ENCODE assay signal across 8 cellular contexts in the genomic region with DNA sequence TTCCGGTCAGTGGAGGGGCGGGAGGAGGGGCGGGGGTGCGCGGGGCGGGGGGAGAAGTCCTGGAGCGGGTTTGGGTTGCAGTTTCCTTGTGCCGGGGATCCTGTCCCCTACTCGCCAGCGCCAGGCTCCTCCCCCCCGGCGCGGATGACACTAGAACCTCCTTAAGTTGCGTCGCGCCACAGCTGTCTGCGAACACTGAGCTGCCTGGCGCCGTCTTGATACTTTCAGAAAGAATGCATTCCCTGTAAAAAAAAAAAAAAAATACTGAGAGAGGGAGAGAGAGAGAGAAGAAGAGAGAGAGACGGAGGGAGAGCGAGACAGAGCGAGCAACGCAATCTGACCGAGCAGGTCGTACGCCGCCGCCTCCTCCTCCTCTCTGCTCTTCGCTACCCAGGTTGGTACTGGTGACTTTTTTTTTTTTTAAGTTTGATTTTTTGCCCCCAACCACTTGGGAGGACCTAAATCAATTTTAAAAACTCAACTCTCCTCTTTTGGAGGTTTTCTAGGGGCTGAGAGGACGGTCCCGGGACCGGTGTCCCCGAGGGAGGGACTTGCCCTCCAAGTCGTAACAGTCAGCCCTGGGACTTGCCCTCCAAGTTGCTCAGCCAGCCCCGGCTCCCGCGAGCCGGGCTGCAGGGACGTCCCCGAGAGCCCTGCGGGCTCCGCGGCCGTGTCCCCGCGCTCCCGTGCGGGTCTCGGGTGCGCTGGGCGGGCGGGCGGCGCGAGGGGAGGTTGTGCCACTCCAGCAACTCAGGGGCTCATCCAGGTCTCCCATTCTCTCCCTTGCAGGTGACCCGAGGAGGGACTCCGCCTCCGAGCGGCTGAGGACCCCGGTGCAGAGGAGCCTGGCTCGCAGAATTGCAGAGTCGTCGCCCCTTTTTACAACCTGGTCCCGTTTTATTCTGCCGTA. TPM values are rescaled to one million over a fixed set of nuclear protein-coding genes. Genes with fewer than 3 reads are reported as not detected.
DNase-seq lines count a peak whose midpoint lies in the region; ATAC-seq and TF ChIP-seq lines count a peak whose summit lies in the region.

GATA3 (plus strand) TSS at position 191 of the 910 bp plus-strand sequence. CDS start 968 bp downstream, outside the sequence.

- peak within 1 kb of the TSS; percentile 97 for H3K27ac Mint-ChIP-seq in activated CD4-positive, alpha-beta T cell treated with anti-CD3 and anti-CD28 coated beads for 36 hours
- H3K27ac Mint-ChIP-seq in stimulated activated naive CD8-positive, alpha-beta T cell treated with anti-CD3 and anti-CD28 coated beads, Interleukin-15, amount 100 ng/mL, for 72 hours, result peak within 1 kb of the TSS; percentile 97

- H3K4me1 Mint-ChIP-seq in activated CD4-positive, alpha-beta T cell treated with anti-CD3 and anti-CD28 coated beads for 36 hours, result peaks cover 43% of the 10 kb centered on the region
- H3K4me1 Mint-ChIP-seq in stimulated activated naive CD8-positive, alpha-beta T cell treated with anti-CD3 and anti-CD28 coated beads, Interleukin-15, amount 100 ng/mL, for 72 hours, result peaks cover 64% of the 10 kb centered on the region

- peaks cover 37% of the 10 kb centered on the region for H3K36me3 Mint-ChIP-seq in activated CD4-positive, alpha-beta T cell treated with anti-CD3 and anti-CD28 coated beads for 36 hours (ENCODE audit: low read depth)

- H3K4me3 ChIP-seq in duodenal mucosa (ENCODE audit: low read depth in 1 of 2, low read length in 2 of 2) (peak within 1 kb of the TSS; percentile 66 to 68), mucosa of descending colon (no peak within 1 kb of the TSS)

- H3K4me3 Mint-ChIP-seq in activated CD4-positive, alpha-beta T cell treated with anti-CD3 and anti-CD28 coated beads for 36 hours, result peak within 1 kb of the TSS; percentile 96
- H3K4me3 Mint-ChIP-seq in stimulated activated naive CD8-positive, alpha-beta T cell treated with anti-CD3 and anti-CD28 coated beads, Interleukin-15, amount 100 ng/mL, for 72 hours, result peak within 1 kb of the TSS; percentile 90 to 96

- H3K36me3 ChIP-seq in duodenal mucosa (ENCODE audit: control insufficient read depth in 1 of 2, insufficient read depth in 2 of 2, low read length in 2 of 2) (no peaks in the 10 kb centered on the region), mucosa of descending colon (ENCODE audit: low read depth) (no peaks in the 10 kb centered on the region)

- peaks cover 71 to 85% of the 10 kb centered on the region in 2 donors for H3K27me3 ChIP-seq in duodenal mucosa (ENCODE audit: control insufficient read depth in 1 of 2, insufficient read depth in 2 of 2, low read length in 2 of 2)

- H3K4me1 ChIP-seq in duodenal mucosa (ENCODE audit: control insufficient read depth in 1 of 2, insufficient read depth in 2 of 2, low read length in 2 of 2) (peaks cover 13 to 35% of the 10 kb centered on the region in 2 donors), mucosa of descending colon (ENCODE audit: low read depth) (peaks cover 48% of the 10 kb centered on the region)

- POLR2A ChIA-PET in activated CD4-positive, alpha-beta T cell treated with anti-CD3 and anti-CD28 coated beads for 36 hours (lab: Charles Lee), result interaction anchor here (0.6 kb wide), 1 partner anchor 22 kb away, joined by 3 read pairs; no protein-coding TSS in a partner anchor

- peak; percentile 38 for ATAC-seq in HG03439 (IDR thresholded peaks at IDR 0.05; ENCODE audit: unreplicated experiment)
- ATAC-seq in activated CD4-positive, alpha-beta T cell treated with anti-CD3 and anti-CD28 coated beads for 36 hours, result peak; percentile 55
- peak; percentile 39 for ATAC-seq in mucosa of descending colon
- peak; percentile 53 for ATAC-seq in stimulated activated naive CD8-positive, alpha-beta T cell treated with anti-CD3 and anti-CD28 coated beads, Interleukin-15, amount 100 ng/mL, for 72 hours
- no peak for ATAC-seq in HG02973 (IDR thresholded peaks at IDR 0.05; ENCODE audit: unreplicated experiment)

- no peak for TF ChIP-seq CTCF in mucosa of descending colon (IDR thresholded peaks at IDR 0.05)

- peak; percentile 40 for DNase-seq in A172 (ENCODE audit: low spot score)
- peak; percentile 91 for DNase-seq in activated CD4-positive, alpha-beta T cell treated with anti-CD3 and anti-CD28 coated beads for 36 hours
- peak; percentile 71 to 85 (median 72) for DNase-seq in mucosa of descending colon
- peak; percentile 78 to 80 for DNase-seq in stimulated activated naive CD8-positive, alpha-beta T cell treated with anti-CD3 and anti-CD28 coated beads, Interleukin-15, amount 100 ng/mL, for 72 hours

- intact Hi-C loops in activated CD4-positive, alpha-beta T cell treated with anti-CD3 and anti-CD28 coated beads for 36 hours (cut with DNase I, micrococcal nuclease), result loop anchor here (1.0 to 10.0 kb wide), 14 partner anchors 128 to 1852 kb away; partner anchors contain the start of genes PFKFB3 (in 1 of the 2) and TAF3 (in 1 of the 2)
- intact Hi-C loops in mucosa of descending colon (cut with DNase I, micrococcal nuclease), result no loop called here

- H3K27me3 Mint-ChIP-seq in activated CD4-positive, alpha-beta T cell treated with anti-CD3 and anti-CD28 coated beads for 36 hours, result peaks cover 13% of the 10 kb centered on the region
- peaks cover 33% of the 10 kb centered on the region for H3K27me3 Mint-ChIP-seq in stimulated activated naive CD8-positive, alpha-beta T cell treated with anti-CD3 and anti-CD28 coated beads, Interleukin-15, amount 100 ng/mL, for 72 hours

- H3K9me3 Mint-ChIP-seq in activated CD4-positive, alpha-beta T cell treated with anti-CD3 and anti-CD28 coated beads for 36 hours (ENCODE audit: low read depth), result no peaks in the 10 kb centered on the region
- H3K9me3 Mint-ChIP-seq in stimulated activated naive CD8-positive, alpha-beta T cell treated with anti-CD3 and anti-CD28 coated beads, Interleukin-15, amount 100 ng/mL, for 72 hours, result no peaks in the 10 kb centered on the region

- no peaks in the 10 kb centered on the region for H3K9me3 ChIP-seq in duodenal mucosa (ENCODE audit: control insufficient read depth in 1 of 2, low read length in 2 of 2)
- H3K9me3 ChIP-seq in mucosa of descending colon, result no peaks in the 10 kb centered on the region

- CTCF ChIA-PET in activated CD4-positive, alpha-beta T cell treated with anti-CD3 and anti-CD28 coated beads for 36 hours (lab: Charles Lee), result interaction anchor here (0.5 to 1.0 kb wide), 3 partner anchors 82 to 378 kb away, joined by 3 read pairs; no protein-coding TSS in a partner anchor

- H3K9ac ChIP-seq in duodenal mucosa (ENCODE audit: low read depth in 1 of 2, low read length in 2 of 2), result peak within 1 kb of the TSS; percentile 47 to 51

- H3K27ac ChIP-seq in duodenal mucosa (ENCODE audit: low read depth, low read length), result peak within 1 kb of the TSS; percentile 73

- peak; percentile 38 for TF ChIP-seq POLR2A in GM19193 (IDR thresholded peaks at IDR 0.05; ENCODE audit: extremely low read depth, insufficient read depth, insufficient read length)

RNA-seq across cellular contexts. Expression of gene GATA3, which starts in this region (rescaled TPM):
- total RNA-seq in A172 (2014; rRNA removed; shearing (Covaris generic)), result 0.12 and 0.46 TPM in 2 replicates
- 10 to 100 TPM; 23.5 to 30.2 TPM for total RNA-seq in activated CD4-positive, alpha-beta T cell treated with anti-CD3 and anti-CD28 coated beads for 36 hours
- total RNA-seq in mucosa of descending colon, result under 1 TPM; 0.47 to 0.87 (median 0.55) TPM

Comparison
In these comparisons a context has a peak if more than half of its experiments do, and no peak if none do; other contexts are left out.
1. RNA of gene GATA3 (total RNA-seq): 23.5 to 30.2 TPM in activated CD4-positive, alpha-beta T cell treated with anti-CD3 and anti-CD28 coated beads for 36 hours; 0.47 to 0.87 TPM in mucosa of descending colon and 0.12 to 0.46 TPM in A172; every median in the first group is over 10 times any median in the second.
2. Peak in DNase-seq in A172; RNA of the gene not detected or under 1 TPM.
3. Peak in DNase-seq and ATAC-seq in mucosa of descending colon; RNA of the gene not detected or under 1 TPM.
4. DNase-seq: peak in every context shown above with its lines; median percentile 91 in activated CD4-positive, alpha-beta T cell treated with anti-CD3 and anti-CD28 coated beads for 36 hours; 79 in stimulated activated naive CD8-positive, alpha-beta T cell treated with anti-CD3 and anti-CD28 coated beads, Interleukin-15, amount 100 ng/mL, for 72 hours; 72 in mucosa of descending colon; 40 in A172.
5. intact Hi-C loops: an anchor here in activated CD4-positive, alpha-beta T cell treated with anti-CD3 and anti-CD28 coated beads for 36 hours (1.0 to 10.0 kb wide); none called in mucosa of descending colon.